ENCODE assay signal across 21 cellular contexts in the genomic region with DNA sequence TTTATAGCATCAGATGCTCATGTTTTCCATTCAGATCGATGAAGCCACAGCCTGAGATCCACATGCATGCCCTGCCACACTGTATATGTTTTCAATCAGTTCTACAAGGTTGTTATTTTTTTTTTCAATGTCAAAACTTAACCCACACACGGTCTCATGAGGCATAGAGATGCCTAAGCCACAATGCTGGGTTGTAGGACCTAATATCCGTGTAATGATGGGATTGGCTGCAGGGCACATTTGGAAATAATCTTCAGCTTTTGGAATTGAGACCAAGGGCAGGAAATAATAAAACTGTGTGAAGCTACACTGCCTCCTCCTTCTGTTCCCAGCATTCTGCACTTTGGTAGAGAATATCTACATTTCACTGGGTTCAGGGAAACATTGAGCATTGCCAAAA.
"Had no signal": no experiment of that assay in that cellular context is flagged by ENCODE, and none has a peak within 500 bp of the region (broad histone marks: within the 10 kb centered on the region; RNA-seq: fewer than 3 reads in every experiment).

No MANE protein-coding gene starts in this region.

- H3K4me1 ChIP-seq: colonic mucosa, transverse colon had no signal

- H3K9me3 ChIP-seq: colonic mucosa, psoas muscle, transverse colon, uterus had no signal

- H3K36me3 ChIP-seq: colonic mucosa, esophagus muscularis mucosa, heart right ventricle, spleen, transverse colon, upper lobe of right lung, uterus had no signal

- H3K27me3 ChIP-seq: colonic mucosa, esophagus muscularis mucosa, heart right ventricle, transverse colon, upper lobe of right lung, uterus had no signal

- H3K27ac ChIP-seq: colonic mucosa, esophagus muscularis mucosa, heart right ventricle, psoas muscle, spleen, transverse colon, upper lobe of right lung, uterus had no signal

- DNase-seq: colonic mucosa; effector CD8-positive, alpha-beta T cell; endodermal cell; glutamatergic neuron; heart right ventricle; naive thymus-derived CD4-positive, alpha-beta T cell; nephron progenitor cell; nucleus accumbens; posterior cingulate gyrus; psoas muscle; right cardiac atrium; spleen; stimulated activated CD4-positive, alpha-beta T cell treated with anti-CD3 and anti-CD28 coated beads, Interleukin-4, amount 100 ng/mL, for 4 hours; stimulated activated naive CD8-positive, alpha-beta T cell treated with anti-CD3 and anti-CD28 coated beads, Interleukin-15, Interleukin-2, amounts not matched to agents 100 U/mL and 50 U/mL, for 24 hours; transverse colon; upper lobe of right lung; uterus had no signal

- H3K4me3 ChIP-seq: colonic mucosa, esophagus muscularis mucosa, heart right ventricle, lung, psoas muscle, skin epidermis, spleen, transverse colon, upper lobe of right lung, uterus had no signal

- ATAC-seq: heart right ventricle; naive thymus-derived CD4-positive, alpha-beta T cell; psoas muscle; right cardiac atrium; stimulated activated memory B cell treated with anti-CD40 and anti-IgM and Interleukin-4, amounts not matched to agents 10 μg/mL and 1 μg/mL and 100 μg/mL, for 72 hours; stimulated activated naive CD8-positive, alpha-beta T cell treated with anti-CD3 and anti-CD28 coated beads, Interleukin-15, Interleukin-2, amounts not matched to agents 100 U/mL and 50 U/mL, for 24 hours; upper lobe of right lung had no signal
